Comparison of ENCODE assay signal across 4 cellular contexts in the genomic region with DNA sequence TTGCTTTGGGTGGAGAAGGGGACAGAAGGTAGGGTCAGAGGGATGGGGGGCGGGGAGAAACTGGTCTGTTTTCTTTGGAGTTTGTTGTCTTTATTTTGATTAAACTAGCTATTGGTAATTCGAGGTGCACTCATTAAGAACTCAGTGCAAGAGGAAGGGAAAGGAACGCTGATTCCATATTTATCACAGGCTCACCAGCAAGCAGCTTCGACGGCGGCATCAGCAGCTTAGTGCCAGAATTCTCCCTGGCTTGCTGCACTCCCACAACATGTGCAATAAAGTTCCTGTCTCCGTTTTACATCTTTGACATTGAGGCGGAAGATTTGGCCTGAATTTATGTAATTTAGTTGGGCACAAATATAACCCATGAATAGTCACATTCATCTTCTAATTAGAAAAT.
"Had no signal": no experiment of that assay in that cellular context is flagged by ENCODE, and none has a peak within 500 bp of the region (broad histone marks: within the 10 kb centered on the region; RNA-seq: fewer than 3 reads in every experiment).

No MANE protein-coding gene starts in this region.

- H3K9ac ChIP-seq: GM23248 had no signal

- H3K9me3 Mint-ChIP-seq: H9 had no signal

- H3K27ac ChIP-seq: GM23248 had no signal

- DNase-seq: GM23248, H9, HCEC 1CT, IMR-90 had no signal

- H3K4me3 ChIP-seq: GM23248 had no signal

- H3K4me3 Mint-ChIP-seq: H9 had no signal

- H2AFZ ChIP-seq: GM23248 had no signal
